In genomic region chr6:10579803-10580202, GRCh38 we compare ENCODE assay signal across 1 cellular context.
TF ChIP-seq lines count a peak whose summit lies in the region.

No MANE protein-coding gene starts in this region.

TF ChIP-seq in WTC11, 78 proteins besides CTCF, POLR2A, EP300 and RAD21 (continued from another document):
- TF ChIP-seq, protein P1, sequence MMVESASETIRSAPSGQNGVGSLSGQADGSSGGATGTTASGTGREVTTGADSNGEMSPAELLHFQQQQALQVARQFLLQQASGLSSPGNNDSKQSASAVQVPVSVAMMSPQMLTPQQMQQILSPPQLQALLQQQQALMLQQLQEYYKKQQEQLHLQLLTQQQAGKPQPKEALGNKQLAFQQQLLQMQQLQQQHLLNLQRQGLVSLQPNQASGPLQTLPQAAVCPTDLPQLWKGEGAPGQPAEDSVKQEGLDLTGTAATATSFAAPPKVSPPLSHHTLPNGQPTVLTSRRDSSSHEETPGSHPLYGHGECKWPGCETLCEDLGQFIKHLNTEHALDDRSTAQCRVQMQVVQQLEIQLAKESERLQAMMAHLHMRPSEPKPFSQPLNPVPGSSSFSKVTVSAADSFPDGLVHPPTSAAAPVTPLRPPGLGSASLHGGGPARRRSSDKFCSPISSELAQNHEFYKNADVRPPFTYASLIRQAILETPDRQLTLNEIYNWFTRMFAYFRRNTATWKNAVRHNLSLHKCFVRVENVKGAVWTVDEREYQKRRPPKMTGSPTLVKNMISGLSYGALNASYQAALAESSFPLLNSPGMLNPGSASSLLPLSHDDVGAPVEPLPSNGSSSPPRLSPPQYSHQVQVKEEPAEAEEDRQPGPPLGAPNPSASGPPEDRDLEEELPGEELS (CRISPR knock-in tag; IDR thresholded peaks at IDR 0.05), result no peak
- TF ChIP-seq TCF7 (CRISPR knock-in tag; IDR thresholded peaks at IDR 0.05; ENCODE audit: low read depth) (no peak), RORB (CRISPR knock-in tag; IDR thresholded peaks at IDR 0.05) (no peak), KAT7 (CRISPR knock-in tag; IDR thresholded peaks at IDR 0.05; ENCODE audit: borderline replicate concordance) (no peak), USF1 (CRISPR knock-in tag; IDR thresholded peaks at IDR 0.05) (no peak)
- TF ChIP-seq, protein P2, sequence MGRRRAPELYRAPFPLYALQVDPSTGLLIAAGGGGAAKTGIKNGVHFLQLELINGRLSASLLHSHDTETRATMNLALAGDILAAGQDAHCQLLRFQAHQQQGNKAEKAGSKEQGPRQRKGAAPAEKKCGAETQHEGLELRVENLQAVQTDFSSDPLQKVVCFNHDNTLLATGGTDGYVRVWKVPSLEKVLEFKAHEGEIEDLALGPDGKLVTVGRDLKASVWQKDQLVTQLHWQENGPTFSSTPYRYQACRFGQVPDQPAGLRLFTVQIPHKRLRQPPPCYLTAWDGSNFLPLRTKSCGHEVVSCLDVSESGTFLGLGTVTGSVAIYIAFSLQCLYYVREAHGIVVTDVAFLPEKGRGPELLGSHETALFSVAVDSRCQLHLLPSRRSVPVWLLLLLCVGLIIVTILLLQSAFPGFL (CRISPR knock-in tag; IDR thresholded peaks at IDR 0.05; ENCODE audit: borderline replicate concordance), result no peak
